ENCODE assay signal across 20 cellular contexts in the genomic region with DNA sequence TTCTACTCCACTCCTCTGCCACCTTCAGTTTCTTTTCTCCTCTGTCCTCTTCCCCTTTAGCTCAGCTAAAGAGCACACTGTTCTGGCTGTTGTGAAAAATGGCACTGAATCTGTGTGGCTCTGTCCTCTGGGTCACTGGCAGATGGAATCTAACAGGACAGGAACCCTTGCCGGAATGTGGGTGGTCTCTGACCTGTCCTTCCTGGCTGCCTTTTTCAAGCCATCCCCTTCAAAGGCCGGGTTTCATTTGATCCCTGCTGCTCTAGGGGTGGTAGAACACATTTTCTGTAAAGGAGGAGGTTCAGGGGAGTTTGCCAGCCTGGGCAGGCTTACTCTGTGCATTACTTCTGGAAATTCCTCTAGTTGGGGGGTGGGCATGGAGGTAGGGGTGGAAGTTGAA.
"Had no signal": no experiment of that assay in that cellular context is flagged by ENCODE, and none has a peak within 500 bp of the region (broad histone marks: within the 10 kb centered on the region; RNA-seq: fewer than 3 reads in every experiment).

No MANE protein-coding gene starts in this region.

- H3K9me3 ChIP-seq: body of pancreas, mucosa of descending colon, neutrophil, tibial artery had no signal

- H2AFZ ChIP-seq: parathyroid adenoma had no signal

- ATAC-seq: activated CD8-positive, alpha-beta T cell treated with anti-CD3 and anti-CD28 coated beads for 36 hours; body of pancreas; mucosa of descending colon; stimulated activated naive B cell treated with anti-CD40 and anti-IgM and Interleukin-4, amounts not matched to agents 10 μg/mL and 1 μg/mL and 100 μg/mL, for 72 hours had no signal

- H3K27ac Mint-ChIP-seq: activated CD4-positive, alpha-beta T cell treated with anti-CD3 and anti-CD28 coated beads, Interleukin-2, amount 10 ng/mL, durations not matched to agents 24 days and 14 days; activated CD8-positive, alpha-beta T cell treated with anti-CD3 and anti-CD28 coated beads for 36 hours; activated T-cell treated with anti-CD3 and anti-CD28 coated beads, Interleukin-2, amount 50 U/mL, for 24 hours; activated T-helper 2 cell treated with anti-CD3 and anti-CD28 coated beads, Interferon-gamma antibody, Interleukin-2, Interleukin-4, amounts not matched to agents 10 μg/mL and 5 μg/mL and 100 μg/mL, durations not matched to agents 14 hours and 24 hours and 36 hours; memory B cell; stimulated activated naive B cell treated with anti-CD40 and anti-IgM and Interleukin-4, amounts not matched to agents 10 μg/mL and 1 μg/mL and 100 μg/mL, for 72 hours had no signal

- H3K4me3 ChIP-seq: body of pancreas, dorsolateral prefrontal cortex, mucosa of descending colon, tibial artery had no signal

- H3K4me1 ChIP-seq: parathyroid adenoma had no signal

- FAIRE-seq: kidney had no signal

- H3K27ac ChIP-seq: epithelial cell of prostate, neutrophil, parathyroid adenoma, tibial artery had no signal

- DNase-seq: activated CD4-positive, alpha-beta T cell treated with anti-CD3 and anti-CD28 coated beads, Interleukin-2, amount 10 ng/mL, durations not matched to agents 24 days and 14 days; activated CD8-positive, alpha-beta T cell treated with anti-CD3 and anti-CD28 coated beads for 36 hours; activated naive CD4-positive, alpha-beta T cell treated with Interleukin-2 at 50 U/mL for 16 hours; activated T-cell treated with anti-CD3 and anti-CD28 coated beads, Interleukin-2, amount 50 U/mL, for 24 hours; body of pancreas; dorsolateral prefrontal cortex; foreskin melanocyte; kidney; left ventricle myocardium superior; mucosa of descending colon; naive B cell; stimulated activated naive B cell treated with anti-CD40 and anti-IgM and Interleukin-4, amounts not matched to agents 10 μg/mL and 1 μg/mL and 100 μg/mL, for 72 hours; T-helper 1 cell; T-helper 9 cell; tibial artery had no signal

- H3K27me3 ChIP-seq: body of pancreas, dorsolateral prefrontal cortex, tibial artery had no signal

- H3K36me3 ChIP-seq: neutrophil, tibial artery had no signal

- H3K4me3 Mint-ChIP-seq: activated CD4-positive, alpha-beta T cell treated with anti-CD3 and anti-CD28 coated beads, Interleukin-2, amount 10 ng/mL, durations not matched to agents 24 days and 14 days; activated CD8-positive, alpha-beta T cell treated with anti-CD3 and anti-CD28 coated beads for 36 hours; activated T-cell treated with anti-CD3 and anti-CD28 coated beads, Interleukin-2, amount 50 U/mL, for 24 hours; memory B cell; stimulated activated naive B cell treated with anti-CD40 and anti-IgM and Interleukin-4, amounts not matched to agents 10 μg/mL and 1 μg/mL and 100 μg/mL, for 72 hours had no signal

- H3K27me3 Mint-ChIP-seq: activated CD4-positive, alpha-beta T cell treated with anti-CD3 and anti-CD28 coated beads, Interleukin-2, amount 10 ng/mL, durations not matched to agents 24 days and 14 days; activated CD8-positive, alpha-beta T cell treated with anti-CD3 and anti-CD28 coated beads for 36 hours; activated T-cell treated with anti-CD3 and anti-CD28 coated beads, Interleukin-2, amount 50 U/mL, for 24 hours; memory B cell; naive B cell had no signal

- H3K9ac ChIP-seq: parathyroid adenoma had no signal

- H3K4me1 Mint-ChIP-seq: activated CD4-positive, alpha-beta T cell treated with anti-CD3 and anti-CD28 coated beads, Interleukin-2, amount 10 ng/mL, durations not matched to agents 24 days and 14 days; memory B cell had no signal

- H3K9me3 Mint-ChIP-seq: activated CD4-positive, alpha-beta T cell treated with anti-CD3 and anti-CD28 coated beads, Interleukin-2, amount 10 ng/mL, durations not matched to agents 24 days and 14 days; activated CD8-positive, alpha-beta T cell treated with anti-CD3 and anti-CD28 coated beads for 36 hours; activated T-cell treated with anti-CD3 and anti-CD28 coated beads, Interleukin-2, amount 50 U/mL, for 24 hours; activated T-helper 2 cell treated with anti-CD3 and anti-CD28 coated beads, Interferon-gamma antibody, Interleukin-2, Interleukin-4, amounts not matched to agents 10 μg/mL and 5 μg/mL and 100 μg/mL, durations not matched to agents 14 hours and 24 hours and 36 hours; memory B cell had no signal
